31 cellular contexts compared by ENCODE assay signal in the genomic region with DNA sequence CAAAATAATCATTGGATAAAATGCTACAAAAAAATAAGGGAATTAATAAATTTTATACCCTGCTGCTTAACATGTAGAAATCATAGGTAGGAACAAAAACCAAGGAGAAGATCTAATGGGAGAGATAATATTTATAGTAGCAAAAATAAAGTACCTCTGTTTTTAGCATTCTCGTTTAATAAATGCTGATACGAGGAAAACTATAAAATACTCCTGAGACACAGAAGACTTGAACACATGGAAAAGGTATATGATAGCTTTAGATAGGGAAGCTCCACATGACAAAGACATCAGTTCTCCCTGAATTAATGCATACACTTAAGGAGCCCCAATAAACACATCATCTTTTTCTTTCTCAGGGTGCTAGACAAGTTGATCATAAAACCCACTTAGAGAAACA.
"Had no signal": no experiment of that assay in that cellular context is flagged by ENCODE, and none has a peak within 500 bp of the region (broad histone marks: within the 10 kb centered on the region; RNA-seq: fewer than 3 reads in every experiment).

No MANE protein-coding gene starts in this region.

- H3K27ac ChIP-seq: neural progenitor cell, ovary, parathyroid adenoma, psoas muscle, skin epidermis, spleen, stomach, thoracic aorta, thyroid gland, tibial nerve, upper lobe of left lung, vagina had no signal

- H3K4me3 Mint-ChIP-seq: naive thymus-derived CD4-positive, alpha-beta T cell; natural killer cell; nephron; neural progenitor cell; stimulated activated effector memory CD8-positive, alpha-beta T cell treated with anti-CD3 and anti-CD28 coated beads, Interleukin-12 subunit alpha, Interleukin-12 subunit beta, amount 100 ng/mL, for 72 hours; stimulated activated naive B cell treated with anti-CD40 and anti-IgM and Interleukin-4, amounts not matched to agents 10 μg/mL and 1 μg/mL and 100 μg/mL, for 72 hours; stimulated activated naive CD8-positive, alpha-beta T cell treated with anti-CD3 and anti-CD28 coated beads, Interleukin-15, Interleukin-2, amounts not matched to agents 100 ng/mL and 50 ng/mL, for 24 hours had no signal

- H3K36me3 Mint-ChIP-seq: naive thymus-derived CD4-positive, alpha-beta T cell; natural killer cell; stimulated activated effector memory CD8-positive, alpha-beta T cell treated with anti-CD3 and anti-CD28 coated beads, Interleukin-12 subunit alpha, Interleukin-12 subunit beta, amount 100 ng/mL, for 72 hours had no signal

- H3K27me3 ChIP-seq: neural progenitor cell, ovary, thyroid gland, upper lobe of left lung, vagina had no signal

- H3K4me1 ChIP-seq: neural progenitor cell, psoas muscle had no signal

- H3K36me3 ChIP-seq: neural progenitor cell, ovary, spleen, stomach, thoracic aorta, thyroid gland, tibial nerve, upper lobe of left lung, vagina had no signal

- H3K79me2 ChIP-seq: parathyroid adenoma had no signal

- H3K9me3 Mint-ChIP-seq: natural killer cell; stimulated activated effector memory CD8-positive, alpha-beta T cell treated with anti-CD3 and anti-CD28 coated beads, Interleukin-12 subunit alpha, Interleukin-12 subunit beta, amount 100 ng/mL, for 72 hours; stimulated activated naive CD8-positive, alpha-beta T cell treated with anti-CD3 and anti-CD28 coated beads, Interleukin-15, Interleukin-2, amounts not matched to agents 100 ng/mL and 50 ng/mL, for 24 hours had no signal

- H3K9me3 ChIP-seq: ovary, psoas muscle, thoracic aorta, thyroid gland, upper lobe of left lung, vagina had no signal

- FAIRE-seq: urothelium cell line had no signal

- DNase-seq: naive thymus-derived CD4-positive, alpha-beta T cell; natural killer cell; occipital lobe; ovary; posterior cingulate gyrus; psoas muscle; right cardiac atrium; spleen; stimulated activated CD4-positive, alpha-beta T cell treated with anti-CD3 and anti-CD28 coated beads, Interleukin-12 subunit alpha, Interleukin-12 subunit beta, amount 100 ng/mL, for 4 hours; stimulated activated CD4-positive, alpha-beta T cell treated with anti-CD3 and anti-CD28 coated beads, Interleukin-1b, Interleukin-23, amount 100 ng/mL, for 48 hours; stimulated activated CD4-positive, alpha-beta T cell treated with anti-CD3 and anti-CD28 coated beads, Interleukin-2, amount 100 ng/mL, for 48 hours; stimulated activated CD4-positive, alpha-beta T cell treated with anti-CD3 and anti-CD28 coated beads, Interleukin-4, amount 100 ng/mL, for 24 hours; stimulated activated naive B cell treated with anti-CD40 and anti-IgM and Interleukin-4, amounts not matched to agents 10 μg/mL and 1 μg/mL and 100 μg/mL, for 72 hours; stimulated activated naive CD4-positive, alpha-beta T cell treated with Interleukin-2 at 50 U/mL for 16 hours; stomach; thyroid gland; trophoblast cell; upper lobe of left lung had no signal

- H2AFZ ChIP-seq: neural progenitor cell, parathyroid adenoma had no signal

- H3K4me3 ChIP-seq: neural progenitor cell, ovary, psoas muscle, skin epidermis, smooth muscle cell, spleen, stomach, thoracic aorta, thyroid gland, tibial nerve, upper lobe of left lung, vagina had no signal

- H3K27me3 Mint-ChIP-seq: progenitor cell of endocrine pancreas had no signal

- H3K27ac Mint-ChIP-seq: naive thymus-derived CD4-positive, alpha-beta T cell; natural killer cell; nephron; neural progenitor cell; progenitor cell of endocrine pancreas; stimulated activated effector memory CD8-positive, alpha-beta T cell treated with anti-CD3 and anti-CD28 coated beads, Interleukin-12 subunit alpha, Interleukin-12 subunit beta, amount 100 ng/mL, for 72 hours; stimulated activated naive B cell treated with anti-CD40 and anti-IgM and Interleukin-4, amounts not matched to agents 10 μg/mL and 1 μg/mL and 100 μg/mL, for 72 hours; stimulated activated naive CD8-positive, alpha-beta T cell treated with anti-CD3 and anti-CD28 coated beads, Interleukin-15, Interleukin-2, amounts not matched to agents 100 ng/mL and 50 ng/mL, for 24 hours had no signal

- H3K9ac ChIP-seq: neural progenitor cell, parathyroid adenoma had no signal

- H3K4me2 ChIP-seq: neural progenitor cell, smooth muscle cell had no signal

- ATAC-seq: naive thymus-derived CD4-positive, alpha-beta T cell; natural killer cell; psoas muscle; right cardiac atrium; sciatic nerve; stimulated activated effector memory CD8-positive, alpha-beta T cell treated with anti-CD3 and anti-CD28 coated beads, Interleukin-12 subunit alpha, Interleukin-12 subunit beta, amount 100 ng/mL, for 72 hours; stimulated activated naive B cell treated with anti-CD40 and anti-IgM and Interleukin-4, amounts not matched to agents 10 μg/mL and 1 μg/mL and 100 μg/mL, for 72 hours had no signal
